7 cellular contexts compared by ENCODE assay signal in genomic region chr7:105011771-105012502, GRCh38. TPM values are rescaled to one million over a fixed set of nuclear protein-coding genes. Genes with fewer than 3 reads are reported as not detected.
DNase-seq lines count a peak whose midpoint lies in the region; TF ChIP-seq lines count a peak whose summit lies in the region.

No MANE protein-coding gene starts in this region.

- H3K4me3 Mint-ChIP-seq in activated CD4-positive, alpha-beta T cell treated with anti-CD3 and anti-CD28 coated beads, Interleukin-2, amount 10 ng/mL, durations not matched to agents 7 days and 5 days: peak overlapping the region; percentile 99
- H3K4me3 Mint-ChIP-seq in osteocyte (ENCODE audit: unreplicated experiment): peak overlapping the region; percentile 98

- H3K27ac Mint-ChIP-seq in activated CD4-positive, alpha-beta T cell treated with anti-CD3 and anti-CD28 coated beads, Interleukin-2, amount 10 ng/mL, durations not matched to agents 7 days and 5 days: peak overlapping the region; percentile 100
- H3K27ac Mint-ChIP-seq in osteocyte (ENCODE audit: unreplicated experiment): peak overlapping the region; percentile 100

- H3K9ac ChIP-seq in HUES48 (ENCODE audit: low read depth, low read length): peak overlapping the region; percentile 99

- DNase-seq in activated CD4-positive, alpha-beta T cell treated with anti-CD3 and anti-CD28 coated beads, Interleukin-2, amount 10 ng/mL, durations not matched to agents 7 days and 5 days: peak; percentile 18
- DNase-seq in epithelial cell of proximal tubule (ENCODE audit: low read depth) (no peak), osteocyte (ENCODE audit: extremely low spot score, unreplicated experiment) (no peak), NCI-H524 treated with DMSO at 0.1 percent for 48 hours (lab: John Stamatoyannopoulos, UW) (no peak), NCI-H187 (lab: John Stamatoyannopoulos, UW) (no peak), GM03348 (ENCODE audit: low spot score) (no peak)

- H3K4me3 ChIP-seq in HUES48 (ENCODE audit: low read depth, low read length) (peak overlapping the region; percentile 97), epithelial cell of proximal tubule (ENCODE audit: low read depth, low read length) (peak overlapping the region; percentile 90)

- POLR2A ChIA-PET in activated CD4-positive, alpha-beta T cell treated with anti-CD3 and anti-CD28 coated beads, Interleukin-2, amount 10 ng/mL, durations not matched to agents 7 days and 5 days (lab: Charles Lee): no interaction called here

- H3K4me1 ChIP-seq in HUES48 (ENCODE audit: control insufficient read depth, insufficient read depth, low read length): peaks cover 22% of the 10 kb centered on the region

- no peaks in the 10 kb centered on the region for H3K27me3 ChIP-seq in HUES48 (ENCODE audit: control insufficient read depth, insufficient read depth, low read length)

- H3K9me3 Mint-ChIP-seq in activated CD4-positive, alpha-beta T cell treated with anti-CD3 and anti-CD28 coated beads, Interleukin-2, amount 10 ng/mL, durations not matched to agents 7 days and 5 days: no peaks in the 10 kb centered on the region
- H3K9me3 Mint-ChIP-seq in osteocyte (ENCODE audit: unreplicated experiment): no peaks in the 10 kb centered on the region

- no peaks in the 10 kb centered on the region for H3K9me3 ChIP-seq in HUES48 (ENCODE audit: control insufficient read depth, insufficient read depth, low read length)

- TF ChIP-seq CTCF in epithelial cell of proximal tubule (conservative IDR thresholded peaks at IDR 0.05; ENCODE audit: low read depth, low read length): no peak
- TF ChIP-seq CTCF in osteocyte (IDR thresholded peaks at IDR 0.05): no peak

- peaks cover 24% of the 10 kb centered on the region for H3K36me3 ChIP-seq in HUES48 (ENCODE audit: control insufficient read depth, insufficient read depth, low read length)

- H3K27me3 Mint-ChIP-seq in activated CD4-positive, alpha-beta T cell treated with anti-CD3 and anti-CD28 coated beads, Interleukin-2, amount 10 ng/mL, durations not matched to agents 7 days and 5 days: no peaks in the 10 kb centered on the region
- H3K27me3 Mint-ChIP-seq in osteocyte (ENCODE audit: unreplicated experiment): no peaks in the 10 kb centered on the region

- peaks cover 66% of the 10 kb centered on the region for H3K36me3 Mint-ChIP-seq in activated CD4-positive, alpha-beta T cell treated with anti-CD3 and anti-CD28 coated beads, Interleukin-2, amount 10 ng/mL, durations not matched to agents 7 days and 5 days (ENCODE audit: low read depth)
- H3K36me3 Mint-ChIP-seq in osteocyte (ENCODE audit: unreplicated experiment): peaks cover 11% of the 10 kb centered on the region

- peak overlapping the region; percentile 98 for H3K27ac ChIP-seq in HUES48 (ENCODE audit: low read depth, low read length)

- CTCF ChIA-PET in activated CD4-positive, alpha-beta T cell treated with anti-CD3 and anti-CD28 coated beads, Interleukin-2, amount 10 ng/mL, durations not matched to agents 7 days and 5 days (lab: Charles Lee): interaction anchor here (1.0 to 10.4 kb wide), 3 partner anchors 9 to 71 kb away, joined by 3 to 120 read pairs (median 4); no protein-coding TSS in a partner anchor

- H3K4me1 Mint-ChIP-seq in activated CD4-positive, alpha-beta T cell treated with anti-CD3 and anti-CD28 coated beads, Interleukin-2, amount 10 ng/mL, durations not matched to agents 7 days and 5 days: peaks cover 37% of the 10 kb centered on the region
- peaks cover 41% of the 10 kb centered on the region for H3K4me1 Mint-ChIP-seq in osteocyte (ENCODE audit: unreplicated experiment)

RNA-seq across cellular contexts. Expression of gene KMT2E, which starts 2.1 kb away (rescaled TPM):
- 10 to 100 TPM; 97.4 to 98.5 TPM for total RNA-seq in activated CD4-positive, alpha-beta T cell treated with anti-CD3 and anti-CD28 coated beads, Interleukin-2, amount 10 ng/mL, durations not matched to agents 7 days and 5 days
- total RNA-seq in epithelial cell of proximal tubule: 19.8 and 46.4 TPM in 2 replicates
- total RNA-seq in osteocyte: 72.9 and 75.6 TPM in 2 replicates
